11 cellular contexts compared by ENCODE assay signal in the genomic region with DNA sequence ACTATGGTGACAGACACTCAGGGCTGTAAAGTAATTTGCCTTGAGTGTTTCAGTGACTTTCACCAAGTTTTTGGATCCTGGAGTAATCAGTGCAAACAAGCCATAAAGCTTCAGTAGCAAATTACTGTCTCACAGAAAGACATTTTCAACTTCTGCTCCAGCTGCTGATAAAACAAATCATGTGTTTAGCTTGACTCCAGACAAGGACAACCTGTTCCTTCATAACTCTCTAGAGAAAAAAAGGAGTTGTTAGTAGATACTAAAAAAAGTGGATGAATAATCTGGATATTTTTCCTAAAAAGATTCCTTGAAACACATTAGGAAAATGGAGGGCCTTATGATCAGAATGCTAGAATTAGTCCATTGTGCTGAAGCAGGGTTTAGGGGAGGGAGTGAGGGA.
"Had no signal": no experiment of that assay in that cellular context is flagged by ENCODE, and none has a peak within 500 bp of the region (broad histone marks: within the 10 kb centered on the region; RNA-seq: fewer than 3 reads in every experiment).

No MANE protein-coding gene starts in this region.

- ATAC-seq: body of pancreas; effector memory CD8-positive, alpha-beta T cell; SK-N-SH treated with all-trans-retinoic acid at 6 μM for 48 hours had no signal

- H3K27me3 Mint-ChIP-seq: activated naive CD4-positive, alpha-beta T cell treated with anti-CD3 and anti-CD28 coated beads, Interleukin-2, amount 10 ng/mL, durations not matched to agents 7 days and 5 days; dendritic cell treated with granulocyte-macrophage colony-stimulating factor and Interleukin-4, amounts not matched to agents 40 ng/mL and 50 ng/mL, for 4 days; effector memory CD8-positive, alpha-beta T cell had no signal

- H3K27ac ChIP-seq: body of pancreas had no signal

- H3K4me3 Mint-ChIP-seq: activated naive CD4-positive, alpha-beta T cell treated with anti-CD3 and anti-CD28 coated beads, Interleukin-2, amount 10 ng/mL, durations not matched to agents 7 days and 5 days; dendritic cell treated with granulocyte-macrophage colony-stimulating factor and Interleukin-4, amounts not matched to agents 40 ng/mL and 50 ng/mL, for 4 days; effector memory CD8-positive, alpha-beta T cell; T-helper 1 cell treated with Interleukin-12 subunit alpha and Interleukin-12 subunit beta and Interleukin-4 antibody, amounts not matched to agents 30 μg/mL and 1 μg/mL, for 36 hours had no signal

- H3K9me3 ChIP-seq: body of pancreas, tibial artery had no signal

- H3K27me3 ChIP-seq: body of pancreas, tibial artery had no signal

- H3K27ac Mint-ChIP-seq: activated naive CD4-positive, alpha-beta T cell treated with anti-CD3 and anti-CD28 coated beads, Interleukin-2, amount 10 ng/mL, durations not matched to agents 7 days and 5 days; dendritic cell treated with granulocyte-macrophage colony-stimulating factor and Interleukin-4, amounts not matched to agents 40 ng/mL and 50 ng/mL, for 4 days; effector memory CD8-positive, alpha-beta T cell; T-helper 1 cell treated with Interleukin-12 subunit alpha and Interleukin-12 subunit beta and Interleukin-4 antibody, amounts not matched to agents 30 μg/mL and 1 μg/mL, for 36 hours had no signal

- DNase-seq: activated CD4-positive, CD25-positive, alpha-beta regulatory T cell; activated naive CD4-positive, alpha-beta T cell treated with anti-CD3 and anti-CD28 coated beads, Interleukin-2, amount 10 ng/mL, durations not matched to agents 7 days and 5 days; amniotic stem cell; body of pancreas; effector memory CD8-positive, alpha-beta T cell; erythroblast; hypothalamus; tibial artery had no signal

- H3K9me3 Mint-ChIP-seq: activated naive CD4-positive, alpha-beta T cell treated with anti-CD3 and anti-CD28 coated beads, Interleukin-2, amount 10 ng/mL, durations not matched to agents 7 days and 5 days; dendritic cell treated with granulocyte-macrophage colony-stimulating factor and Interleukin-4, amounts not matched to agents 40 ng/mL and 50 ng/mL, for 4 days; effector memory CD8-positive, alpha-beta T cell; T-helper 1 cell treated with Interleukin-12 subunit alpha and Interleukin-12 subunit beta and Interleukin-4 antibody, amounts not matched to agents 30 μg/mL and 1 μg/mL, for 36 hours had no signal

- H3K4me3 ChIP-seq: body of pancreas, tibial artery had no signal
